In genomic region chr4:74640111-74640903, GRCh38 we compare ENCODE assay signal across 16 cellular contexts.
DNase-seq lines count a peak whose midpoint lies in the region; ATAC-seq, FAIRE-seq and TF ChIP-seq lines count a peak whose summit lies in the region.
"Had no signal": no experiment of that assay in that cellular context is flagged by ENCODE, and none has a peak within 500 bp of the region (broad histone marks: within the 10 kb centered on the region; RNA-seq: fewer than 3 reads in every experiment).

No MANE protein-coding gene starts in this region.

- POLR2A ChIA-PET in A549 (lab: Yijun Ruan, JAX): interaction anchor here (0.7 kb wide), 1 partner anchor 14 kb away, joined by 3 read pairs; no protein-coding TSS in a partner anchor
- POLR2A ChIA-PET in endothelial cell of umbilical vein (lab: Charles Lee): interaction anchor here (1.3 kb wide), 1 partner anchor 11 kb away, joined by 3 read pairs; no protein-coding TSS in a partner anchor
- POLR2A ChIA-PET in T-cell (lab: Charles Lee): no interaction called here

- H3K27ac Mint-ChIP-seq in T-cell: no peak overlapping the region
- H3K27ac Mint-ChIP-seq: activated CD8-positive, alpha-beta T cell treated with anti-CD3 and anti-CD28 coated beads, Interleukin-2, amount 10 ng/mL, durations not matched to agents 7 days and 5 days; neural progenitor cell had no signal

- peak overlapping the region; percentile 59 to 80; a peak in 5 of 6 replicates for H3K27ac ChIP-seq in A549
- peak overlapping the region; percentile 78 for H3K27ac ChIP-seq in endothelial cell of umbilical vein (ENCODE audit: insufficient read depth, low read depth, low read length)
- H3K27ac ChIP-seq: HL-60, neural progenitor cell, PC-9, upper lobe of left lung had no signal

- no peak for TF ChIP-seq EP300 in A549 (IDR thresholded peaks at IDR 0.05)

- TF ChIP-seq POLR2A in A549 (IDR thresholded peaks at IDR 0.05; ENCODE audit: low read length): no peak
- TF ChIP-seq POLR2A in endothelial cell of umbilical vein (IDR thresholded peaks at IDR 0.05; ENCODE audit: low read depth, low read length): peak; percentile 18

- H4K20me1 ChIP-seq in endothelial cell of umbilical vein (replicated peaks; ENCODE audit: control insufficient read depth, extremely low read depth, insufficient read depth, low read length): no peaks in the 10 kb centered on the region

- H3K4me1 Mint-ChIP-seq in T-cell: no peaks in the 10 kb centered on the region
- H3K4me1 Mint-ChIP-seq: neural progenitor cell had no signal

- no peak overlapping the region for H3K9ac ChIP-seq in endothelial cell of umbilical vein (replicated peaks; ENCODE audit: extremely low read depth, insufficient read depth, low read length)
- H3K9ac ChIP-seq: neural progenitor cell had no signal

- intact Hi-C loops in endothelial cell of umbilical vein (cut with micrococcal nuclease): loop anchor here (1.0 kb wide), 2 partner anchors 8 to 19 kb away; no protein-coding TSS in a partner anchor

- H3K9me3 Mint-ChIP-seq in T-cell: no peaks in the 10 kb centered on the region
- H3K9me3 Mint-ChIP-seq: neural progenitor cell had no signal

- DNase-seq in A549 (ENCODE audit: low read depth in 1 of 2, low spot score in 1 of 2): no peak
- peak; percentile 83 for DNase-seq in NCI-H446 treated with DMSO at 0.1 percent for 48 hours (lab: John Stamatoyannopoulos, UW)
- peak; percentile 95 for DNase-seq in endothelial cell of umbilical vein (ENCODE audit: low read depth, low spot score)
- peak; percentile 37 to 89 for DNase-seq in lung microvascular endothelial cell (ENCODE audit: low read depth in 2 of 2)
- DNase-seq in HTR-8/SVneo (ENCODE audit: insufficient read length, low spot score): no peak
- DNase-seq in activated CD4-positive, alpha-beta T cell treated with anti-CD3 and anti-CD28 coated beads, Interleukin-2, amount 50 U/mL, for 48 hours: no peak
- DNase-seq in activated CD4-positive, alpha-beta T cell treated with anti-CD3 and anti-CD28 coated beads, Interleukin-2, amount 50 U/mL, for 4 hours: no peak
- no peak for DNase-seq in T-cell
- DNase-seq: activated CD8-positive, alpha-beta T cell treated with anti-CD3 and anti-CD28 coated beads, Interleukin-2, amount 10 ng/mL, durations not matched to agents 7 days and 5 days; activated effector memory CD4-positive, alpha-beta T cell treated with anti-CD3 and anti-CD28 coated beads, Interleukin-2, amount 50 U/mL, for 16 hours; DMS153; PC-9; upper lobe of left lung had no signal

- no peaks in the 10 kb centered on the region for H3K9me1 ChIP-seq in endothelial cell of umbilical vein (replicated peaks; ENCODE audit: control insufficient read depth, extremely low read depth, insufficient read depth, low read length)

- peaks cover 3 to 11% of the 10 kb centered on the region in 2 donors for H3K27me3 Mint-ChIP-seq in T-cell

- TF ChIP-seq RAD21 in A549 (conservative IDR thresholded peaks at IDR 0.05 in 1 of 2, IDR thresholded peaks at IDR 0.05 in 1 of 2): no peak

- no peak overlapping the region for H2AFZ ChIP-seq in endothelial cell of umbilical vein (ENCODE audit: low read depth, low read length)
- H2AFZ ChIP-seq: neural progenitor cell, PC-9 had no signal

- no peak overlapping the region for H3K4me3 Mint-ChIP-seq in T-cell
- H3K4me3 Mint-ChIP-seq: activated CD8-positive, alpha-beta T cell treated with anti-CD3 and anti-CD28 coated beads, Interleukin-2, amount 10 ng/mL, durations not matched to agents 7 days and 5 days; neural progenitor cell had no signal

- ATAC-seq in A549 (peak in 1 of 2 experiments; percentile 79; a peak in 3 of 6 replicates), T-cell (replicated peaks in 1 of 4) (no peak)
- ATAC-seq: activated CD8-positive, alpha-beta T cell treated with anti-CD3 and anti-CD28 coated beads, Interleukin-2, amount 10 ng/mL, durations not matched to agents 7 days and 5 days had no signal

- H3K79me2 ChIP-seq in endothelial cell of umbilical vein (ENCODE audit: control insufficient read depth, insufficient read depth, low read length): no peaks in the 10 kb centered on the region

- CTCF ChIA-PET in A549 (lab: Yijun Ruan, JAX) (interaction anchor here (0.7 to 1.4 kb wide), 3 partner anchors 10 to 35 kb away, joined by 3 to 4 read pairs (median 3); no protein-coding TSS in a partner anchor), endothelial cell of umbilical vein (lab: Charles Lee) (interaction anchor here (0.6 to 2.6 kb wide), 8 partner anchors 8 to 320 kb away, joined by 3 to 16 read pairs (median 3); no protein-coding TSS in a partner anchor), T-cell (lab: Charles Lee) (interaction anchor here in 1 of 2 donors (0.6 to 1.0 kb wide), 2 partner anchors 8 to 1210 kb away, joined by 3 read pairs; no protein-coding TSS in a partner anchor)

- H3K4me2 ChIP-seq in A549 (0 out of 3 replicates have a peak overlapping the region, but pooled peaks have one; percentile 16), endothelial cell of umbilical vein (ENCODE audit: insufficient read depth, low read length) (peak overlapping the region; percentile 57)
- H3K4me2 ChIP-seq: neural progenitor cell, PC-9 had no signal

- TF ChIP-seq CTCF in A549 (IDR thresholded peaks at IDR 0.05): no peak
- no peak for TF ChIP-seq CTCF in endothelial cell of umbilical vein (IDR thresholded peaks at IDR 0.05; ENCODE audit: extremely low read depth in 1 of 2, insufficient read depth in 1 of 2, low read depth in 1 of 2, low read length in 2 of 2)

- H3K4me1 ChIP-seq in A549 (peaks cover 23% of the 10 kb centered on the region), endothelial cell of umbilical vein (ENCODE audit: control insufficient read depth, extremely low read depth, insufficient read depth, low read length) (peaks cover 20% of the 10 kb centered on the region)
- H3K4me1 ChIP-seq: neural progenitor cell had no signal

- dilution Hi-C loops in endothelial cell of umbilical vein (cut with MboI; ENCODE audit: extremely low pct_ligation_motif_present, low sequenced_read_pairs): no loop called here

- no TSS peak for BruUV-seq in endothelial cell of umbilical vein (replicated peaks; lab: Mats Ljungman, UMichigan)

- H3K36me3 ChIP-seq in endothelial cell of umbilical vein (ENCODE audit: control insufficient read depth in 2 of 2, extremely low read depth in 1 of 2, insufficient read depth in 2 of 2, low read length in 2 of 2): no peaks in the 10 kb centered on the region
- H3K36me3 ChIP-seq: neural progenitor cell, upper lobe of left lung had no signal

- no peaks in the 10 kb centered on the region for H3K27me3 ChIP-seq in endothelial cell of umbilical vein (ENCODE audit: control insufficient read depth in 2 of 2, insufficient read depth in 2 of 2, low read length in 2 of 2)
- H3K27me3 ChIP-seq: neural progenitor cell, upper lobe of left lung had no signal

- FAIRE-seq in A549 (lab: Jason Lieb, UNC): no peak
- peak; percentile 81 for FAIRE-seq in endothelial cell of umbilical vein (lab: Jason Lieb, UNC)
- no peak for FAIRE-seq in HTR-8/SVneo (lab: Jason Lieb, UNC)
- FAIRE-seq: frontal cortex had no signal

- H3K9me3 ChIP-seq in A549 (peaks cover 15% of the 10 kb centered on the region), endothelial cell of umbilical vein (replicated peaks; ENCODE audit: control insufficient read depth, insufficient read depth, low read length) (peaks cover 2% of the 10 kb centered on the region)
- H3K9me3 ChIP-seq: upper lobe of left lung had no signal

- H3K36me3 Mint-ChIP-seq in T-cell: no peaks in the 10 kb centered on the region
- H3K36me3 Mint-ChIP-seq: neural progenitor cell had no signal

- H3K4me3 ChIP-seq in A549 (no peak overlapping the region), endothelial cell of umbilical vein (replicated peaks in 1 of 3; ENCODE audit: insufficient read depth in 1 of 3, low read depth in 1 of 3, low read length in 3 of 3) (no peak overlapping the region)
- H3K4me3 ChIP-seq: neural progenitor cell, PC-9, upper lobe of left lung had no signal

- 87% methylated on average over 4 of the region's 4 CpGs for WGBS in A549 (ENCODE audit: missing lambda C conversion rate)

TF ChIP-seq in A549, 52 proteins besides CTCF, POLR2A, EP300 and RAD21:
- TF ChIP-seq ZNF302 (CRISPR knock-in tag; IDR thresholded peaks at IDR 0.05): no peak
- peak; percentile 44; the same call in 1 of the 2 replicates for TF ChIP-seq JUNB (IDR thresholded peaks at IDR 0.05)
- TF ChIP-seq, protein P1, sequence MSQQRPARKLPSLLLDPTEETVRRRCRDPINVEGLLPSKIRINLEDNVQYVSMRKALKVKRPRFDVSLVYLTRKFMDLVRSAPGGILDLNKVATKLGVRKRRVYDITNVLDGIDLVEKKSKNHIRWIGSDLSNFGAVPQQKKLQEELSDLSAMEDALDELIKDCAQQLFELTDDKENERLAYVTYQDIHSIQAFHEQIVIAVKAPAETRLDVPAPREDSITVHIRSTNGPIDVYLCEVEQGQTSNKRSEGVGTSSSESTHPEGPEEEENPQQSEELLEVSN (IDR thresholded peaks at IDR 0.05; ENCODE audit: borderline replicate concordance, low read depth): no peak
- no peak for TF ChIP-seq POLR2AphosphoS2 (conservative IDR thresholded peaks at IDR 0.05; ENCODE audit: low read length)
- no peak for TF ChIP-seq FOSL2 (IDR thresholded peaks at IDR 0.05)
- peak; percentile 57 for TF ChIP-seq FOSL2 (CRISPR knock-in tag; IDR thresholded peaks at IDR 0.05)
- TF ChIP-seq HOXB5 (CRISPR knock-in tag; IDR thresholded peaks at IDR 0.05): peak; percentile 49; the same call in 1 of the 2 replicates

TF ChIP-seq in endothelial cell of umbilical vein, 7 proteins besides CTCF, POLR2A, EP300 and RAD21:
- TF ChIP-seq EZH2 (IDR thresholded peaks at IDR 0.05; ENCODE audit: borderline replicate concordance, low read depth, low read length, severe bottlenecking) (no peak), POLR2AphosphoS5 (IDR thresholded peaks at IDR 0.05; ENCODE audit: insufficient read depth, low read depth, low read length) (peak; percentile 56), MYC (IDR thresholded peaks at IDR 0.05; ENCODE audit: low read depth, low read length) (no peak), GATA2 (IDR thresholded peaks at IDR 0.05; ENCODE audit: insufficient read depth, insufficient read length, low read depth, low read length) (peak; percentile 73), JUN (IDR thresholded peaks at IDR 0.05; ENCODE audit: borderline replicate concordance, insufficient read depth, insufficient read length, low read depth) (peak; percentile 92), FOS (IDR thresholded peaks at IDR 0.05; ENCODE audit: borderline replicate concordance, insufficient read depth, low read length) (peak; percentile 87), MAX (IDR thresholded peaks at IDR 0.05; ENCODE audit: insufficient read depth, insufficient read length) (no peak)

Comparison
In these comparisons a context has a peak if more than half of its experiments do, and no peak if none do; other contexts are left out.
1. DNase-seq: peak in NCI-H446 treated with DMSO at 0.1 percent for 48 hours (single experiment), endothelial cell of umbilical vein (single experiment) and lung microvascular endothelial cell (2 of 2); none in A549 (0 of 2), HTR-8/SVneo (single experiment), activated CD4-positive, alpha-beta T cell treated with anti-CD3 and anti-CD28 coated beads, Interleukin-2, amount 50 U/mL, for 48 hours (0 of 2), activated CD4-positive, alpha-beta T cell treated with anti-CD3 and anti-CD28 coated beads, Interleukin-2, amount 50 U/mL, for 4 hours (0 of 2) and T-cell (0 of 34).
2. POLR2A ChIA-PET loops: an anchor here in A549 (0.7 kb wide) and endothelial cell of umbilical vein (1.3 kb wide); none called in T-cell.